Comparison of ENCODE assay signal across 1 cellular context in the genomic region with DNA sequence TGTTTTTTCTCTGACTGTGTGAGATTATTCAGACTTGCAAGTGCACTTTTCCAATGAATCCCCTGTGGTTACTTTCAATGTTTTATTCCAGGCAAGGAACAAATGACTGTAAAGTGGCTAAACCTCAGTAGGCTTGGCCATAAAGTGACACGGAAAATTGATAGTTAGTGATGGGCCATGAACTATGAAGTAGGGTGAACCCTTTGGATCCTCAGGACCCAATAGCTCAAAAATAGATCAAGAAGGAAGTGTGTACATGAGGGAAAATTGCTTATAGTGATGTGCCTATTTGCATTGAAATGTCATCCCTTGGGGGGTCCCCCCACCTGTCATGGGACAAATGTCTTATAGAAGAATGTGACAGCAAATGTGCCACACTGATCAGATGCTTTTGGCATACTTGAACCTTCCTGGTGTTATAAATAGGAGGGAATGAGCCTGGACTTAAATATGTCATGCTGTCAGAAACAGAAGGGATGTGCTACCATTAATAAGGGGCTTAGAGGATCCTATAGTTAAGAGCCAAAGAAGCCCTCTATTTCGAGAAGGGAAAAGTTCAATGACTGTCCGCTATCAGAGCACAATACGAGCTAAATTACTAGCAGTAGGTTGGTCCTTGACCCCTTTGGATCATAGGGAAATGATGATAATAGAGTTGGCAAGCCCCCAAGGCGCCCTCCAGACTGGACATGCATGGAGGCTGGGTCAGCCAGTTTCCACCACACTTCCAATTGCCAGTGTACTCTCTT.
TF ChIP-seq lines count a peak whose summit lies in the region.

No MANE protein-coding gene starts in this region.

TF ChIP-seq in HCT116, 20 proteins besides CTCF, POLR2A, EP300 and RAD21 (continued from another document):
- TF ChIP-seq, protein P1, sequence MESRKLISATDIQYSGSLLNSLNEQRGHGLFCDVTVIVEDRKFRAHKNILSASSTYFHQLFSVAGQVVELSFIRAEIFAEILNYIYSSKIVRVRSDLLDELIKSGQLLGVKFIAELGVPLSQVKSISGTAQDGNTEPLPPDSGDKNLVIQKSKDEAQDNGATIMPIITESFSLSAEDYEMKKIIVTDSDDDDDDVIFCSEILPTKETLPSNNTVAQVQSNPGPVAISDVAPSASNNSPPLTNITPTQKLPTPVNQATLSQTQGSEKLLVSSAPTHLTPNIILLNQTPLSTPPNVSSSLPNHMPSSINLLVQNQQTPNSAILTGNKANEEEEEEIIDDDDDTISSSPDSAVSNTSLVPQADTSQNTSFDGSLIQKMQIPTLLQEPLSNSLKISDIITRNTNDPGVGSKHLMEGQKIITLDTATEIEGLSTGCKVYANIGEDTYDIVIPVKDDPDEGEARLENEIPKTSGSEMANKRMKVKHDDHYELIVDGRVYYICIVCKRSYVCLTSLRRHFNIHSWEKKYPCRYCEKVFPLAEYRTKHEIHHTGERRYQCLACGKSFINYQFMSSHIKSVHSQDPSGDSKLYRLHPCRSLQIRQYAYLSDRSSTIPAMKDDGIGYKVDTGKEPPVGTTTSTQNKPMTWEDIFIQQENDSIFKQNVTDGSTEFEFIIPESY (IDR thresholded peaks at IDR 0.05; ENCODE audit: extremely low read depth, insufficient replicate concordance, low read length): no peak
- TF ChIP-seq CBX3 (IDR thresholded peaks at IDR 0.05; ENCODE audit: low read depth): no peak
- TF ChIP-seq YY1 (IDR thresholded peaks at IDR 0.05; ENCODE audit: extremely low read depth, insufficient replicate concordance, low read depth, low read length): no peak
- TF ChIP-seq SP1 (IDR thresholded peaks at IDR 0.05; ENCODE audit: low read depth): no peak
- TF ChIP-seq TCF7L2 (IDR thresholded peaks at IDR 0.05; ENCODE audit: borderline replicate concordance, extremely low read depth, insufficient read depth, insufficient read length): no peak
